ENCODE assay signal across 1 cellular context in genomic region chr6:7085911-7086310, GRCh38.
A peak's percentile ranks its signal among the peaks of the same experiment; 100 is the strongest.
TF ChIP-seq lines count a peak whose summit lies in the region.

No MANE protein-coding gene starts in this region.

TF ChIP-seq in K562, 482 proteins besides CTCF, POLR2A, EP300 and RAD21:
- TF ChIP-seq RERE (CRISPR knock-in tag; IDR thresholded peaks at IDR 0.05; ENCODE audit: borderline replicate concordance) (no peak), XRCC3 (IDR thresholded peaks at IDR 0.05) (no peak), THRAP3 (IDR thresholded peaks at IDR 0.05; ENCODE audit: borderline replicate concordance) (no peak), NFIC (IDR thresholded peaks at IDR 0.05) (peak; percentile 92)
- TF ChIP-seq, protein P1, sequence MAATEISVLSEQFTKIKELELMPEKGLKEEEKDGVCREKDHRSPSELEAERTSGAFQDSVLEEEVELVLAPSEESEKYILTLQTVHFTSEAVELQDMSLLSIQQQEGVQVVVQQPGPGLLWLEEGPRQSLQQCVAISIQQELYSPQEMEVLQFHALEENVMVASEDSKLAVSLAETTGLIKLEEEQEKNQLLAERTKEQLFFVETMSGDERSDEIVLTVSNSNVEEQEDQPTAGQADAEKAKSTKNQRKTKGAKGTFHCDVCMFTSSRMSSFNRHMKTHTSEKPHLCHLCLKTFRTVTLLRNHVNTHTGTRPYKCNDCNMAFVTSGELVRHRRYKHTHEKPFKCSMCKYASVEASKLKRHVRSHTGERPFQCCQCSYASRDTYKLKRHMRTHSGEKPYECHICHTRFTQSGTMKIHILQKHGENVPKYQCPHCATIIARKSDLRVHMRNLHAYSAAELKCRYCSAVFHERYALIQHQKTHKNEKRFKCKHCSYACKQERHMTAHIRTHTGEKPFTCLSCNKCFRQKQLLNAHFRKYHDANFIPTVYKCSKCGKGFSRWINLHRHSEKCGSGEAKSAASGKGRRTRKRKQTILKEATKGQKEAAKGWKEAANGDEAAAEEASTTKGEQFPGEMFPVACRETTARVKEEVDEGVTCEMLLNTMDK (IDR thresholded peaks at IDR 0.05; ENCODE audit: borderline replicate concordance, insufficient read depth, low read depth, low read length, poor library complexity, severe bottlenecking), result no peak
TF ChIP-seq in K562: peak in this region for 1.
